In the genomic region with DNA sequence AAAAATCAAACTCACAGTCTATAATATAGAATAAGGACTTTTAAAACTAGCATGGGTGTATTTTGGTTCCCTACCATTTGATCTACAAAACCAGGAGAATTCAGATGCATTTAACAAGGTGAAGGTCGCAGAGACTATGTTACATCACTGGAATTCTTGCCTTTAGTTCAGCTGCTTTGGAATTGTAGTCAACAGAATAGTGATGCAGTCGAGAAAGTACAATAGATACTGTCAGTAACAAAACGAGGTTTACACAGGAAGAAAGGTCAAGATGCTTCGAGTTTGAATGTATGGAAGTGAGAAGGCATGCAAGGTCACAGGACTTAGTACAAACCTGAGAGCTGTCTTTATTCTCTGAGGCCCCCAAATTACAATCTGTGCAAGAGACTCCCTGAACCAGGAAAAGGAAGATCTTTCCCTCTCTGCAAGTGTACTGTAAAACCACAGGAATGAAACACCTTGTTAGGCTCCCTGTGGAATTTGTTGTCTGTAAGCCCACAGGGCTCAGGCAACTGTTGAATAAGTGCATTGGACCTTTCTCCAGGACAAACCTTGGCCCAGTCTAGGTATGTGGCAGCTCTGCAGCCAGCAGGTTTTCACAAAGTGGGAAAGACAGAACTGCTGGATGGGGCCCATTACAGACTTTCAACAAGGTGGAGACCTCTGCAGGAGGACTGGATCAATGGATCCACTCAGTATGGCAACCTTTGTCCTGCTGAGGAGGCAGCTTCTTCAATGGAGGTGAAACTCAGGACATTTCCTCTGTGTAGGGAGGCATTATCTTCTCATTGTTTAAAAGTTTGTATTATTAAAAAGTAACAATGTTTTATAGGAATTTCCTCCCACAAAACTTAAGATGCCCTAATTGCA, we compare ENCODE assay signal across 11 cellular contexts.
"Had no signal": no experiment of that assay in that cellular context is flagged by ENCODE, and none has a peak within 500 bp of the region (broad histone marks: within the 10 kb centered on the region; RNA-seq: fewer than 3 reads in every experiment).

No MANE protein-coding gene starts in this region.

- H3K9me3 ChIP-seq: ascending aorta, esophagus squamous epithelium, pancreas, stomach, thoracic aorta had no signal

- H3K4me3 ChIP-seq: ascending aorta, esophagus squamous epithelium, pancreas, skin epidermis, stomach, thoracic aorta had no signal

- ATAC-seq: activated T-cell treated with anti-CD3 and anti-CD28 coated beads, Interleukin-2, amount 50 U/mL, for 72 hours; pancreas had no signal

- H3K27ac ChIP-seq: ascending aorta, esophagus squamous epithelium, pancreas, skin epidermis, stomach, thoracic aorta had no signal

- DNase-seq: activated CD4-positive, alpha-beta memory T cell treated with anti-CD3 and anti-CD28 coated beads for 36 hours; activated CD8-positive, alpha-beta memory T cell treated with anti-CD3 and anti-CD28 coated beads, Interleukin-2, amount 50 U/mL, for 4 hours; activated gamma-delta T cell treated with Interleukin-2 at 50 U/mL for 16 hours; activated T-cell treated with anti-CD3 and anti-CD28 coated beads, Interleukin-2, amount 50 U/mL, for 72 hours; esophagus squamous epithelium; foreskin fibroblast; pancreas; stomach had no signal

- H3K27me3 ChIP-seq: ascending aorta, esophagus squamous epithelium, pancreas, stomach had no signal

- H3K36me3 ChIP-seq: ascending aorta, pancreas, thoracic aorta had no signal

- H3K4me1 ChIP-seq: ascending aorta, esophagus squamous epithelium, pancreas, stomach had no signal
